In the genomic region with DNA sequence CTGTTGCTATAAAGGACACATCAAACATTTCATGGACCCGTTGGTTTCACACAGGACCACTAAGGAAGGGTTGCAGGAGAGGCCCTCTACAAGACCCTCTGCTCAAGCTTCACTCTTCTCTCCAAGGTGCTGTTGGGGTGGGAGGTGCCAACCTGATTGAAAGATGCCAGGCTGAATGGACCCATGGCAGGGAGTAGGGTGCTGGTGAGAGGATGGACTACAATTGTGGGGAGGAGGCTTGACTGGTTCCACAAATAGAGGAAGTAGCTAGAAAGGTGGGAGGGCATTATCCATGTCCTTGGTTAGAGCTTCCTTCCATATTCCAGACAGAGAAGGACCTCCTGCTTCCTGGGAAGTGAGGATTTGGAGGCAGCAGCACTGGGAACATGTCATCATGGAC, we compare ENCODE assay signal across 18 cellular contexts.
DNase-seq lines count a peak whose midpoint lies in the region; ATAC-seq and TF ChIP-seq lines count a peak whose summit lies in the region.
"Had no signal": no experiment of that assay in that cellular context is flagged by ENCODE, and none has a peak within 500 bp of the region (broad histone marks: within the 10 kb centered on the region; RNA-seq: fewer than 3 reads in every experiment).

No MANE protein-coding gene starts in this region.

- POLR2A ChIA-PET in HEK293 (lab: Yijun Ruan, JAX) = no interaction called here

- H4K8ac ChIP-seq in trophoblast cell (ENCODE audit: low read depth, low read length) = no peak overlapping the region

- H3K18ac ChIP-seq in trophoblast cell (ENCODE audit: low read length) = no peak overlapping the region

- no peak overlapping the region for H2BK12ac ChIP-seq in trophoblast cell (ENCODE audit: low read length)

- 74 to 100% methylated on average over 1 of the region's 1 CpG for WGBS in lung, 2 donors
- WGBS in trophoblast cell (ENCODE audit: extremely low coverage, insufficient coverage, insufficient read length) = no CpG with 5 or more reads among the region's 1 CpG
- 80 to 89% methylated on average over 1 of the region's 1 CpG for WGBS in heart right ventricle, 2 donors

- H3K4me3 ChIP-seq in HEK293 (ENCODE audit: low read depth, low read length) = no peak overlapping the region
- no peak overlapping the region for H3K4me3 ChIP-seq in lung
- peak overlapping the region; percentile 15 for H3K4me3 ChIP-seq in trophoblast cell (ENCODE audit: low read depth, low read length)
- no peak overlapping the region for H3K4me3 ChIP-seq in MG63
- H3K4me3 ChIP-seq in heart right ventricle = no peak overlapping the region
- H3K4me3 ChIP-seq: A549; BLaER1 treated with 17β-estradiol and CSF1 and Interleukin-3, amounts not matched to agents 10 nM and 100 nM had no signal

- H3K9ac ChIP-seq in trophoblast cell (ENCODE audit: low read length) = no peak overlapping the region
- H3K9ac ChIP-seq: BLaER1 treated with 17β-estradiol and CSF1 and Interleukin-3, amounts not matched to agents 10 nM and 100 nM had no signal

- H2BK120ac ChIP-seq in trophoblast cell (ENCODE audit: insufficient read depth, low read length, poor library complexity) = no peak overlapping the region

- no peak overlapping the region for H3K4me2 ChIP-seq in trophoblast cell (ENCODE audit: low read length)
- H3K4me2 ChIP-seq: A549; BLaER1 treated with 17β-estradiol and CSF1 and Interleukin-3, amounts not matched to agents 10 nM and 100 nM had no signal

- H3K4ac ChIP-seq in trophoblast cell (ENCODE audit: low read depth, low read length) = no peak overlapping the region

- no peak overlapping the region for H3K23ac ChIP-seq in trophoblast cell (ENCODE audit: low read length)

- H3K79me2 ChIP-seq in trophoblast cell (ENCODE audit: control insufficient read depth, insufficient read depth, low read length, poor library complexity) = no peaks in the 10 kb centered on the region

- H2BK5ac ChIP-seq in trophoblast cell (ENCODE audit: low read depth, low read length, poor library complexity) = no peak overlapping the region

- no peak overlapping the region for H2AFZ ChIP-seq in trophoblast cell (ENCODE audit: insufficient read depth, low read length, poor library complexity)

- H3K27me3 ChIP-seq in lung (ENCODE audit: control insufficient read depth, insufficient read depth) = peaks cover 3% of the 10 kb centered on the region
- H3K27me3 ChIP-seq in trophoblast cell (ENCODE audit: insufficient read depth, low read length) = no peaks in the 10 kb centered on the region
- no peaks in the 10 kb centered on the region for H3K27me3 ChIP-seq in MG63
- peaks cover 0 to 18% (median 5%) of the 10 kb centered on the region in 7 donors for H3K27me3 ChIP-seq in heart right ventricle
- H3K27me3 ChIP-seq: BLaER1 treated with 17β-estradiol and CSF1 and Interleukin-3, amounts not matched to agents 10 nM and 100 nM had no signal

- H3K36me3 ChIP-seq in HEK293 (ENCODE audit: control insufficient read depth in 2 of 2, insufficient read depth in 1 of 2, low read length in 2 of 2) (no peaks in the 10 kb centered on the region), lung (ENCODE audit: control insufficient read depth in 2 of 2, insufficient read depth in 2 of 2, low read length in 2 of 2) (no peaks in the 10 kb centered on the region), trophoblast cell (ENCODE audit: control insufficient read depth in 1 of 2, insufficient read depth in 2 of 2, low read length in 2 of 2) (no peaks in the 10 kb centered on the region), MG63 (no peaks in the 10 kb centered on the region), heart right ventricle (no peaks in the 10 kb centered on the region)
- H3K36me3 ChIP-seq: BLaER1 treated with 17β-estradiol and CSF1 and Interleukin-3, amounts not matched to agents 10 nM and 100 nM had no signal

- TF ChIP-seq CTCF in HEK293 (tag by site-specific recombination; IDR thresholded peaks at IDR 0.05) (no peak), VCaP (conservative IDR thresholded peaks at IDR 0.05) (no peak), lung (IDR thresholded peaks at IDR 0.05; ENCODE audit: control extremely low read depth, extremely low read depth) (no peak), heart right ventricle (IDR thresholded peaks at IDR 0.05) (no peak)

- H3K4me1 ChIP-seq in HEK293 (ENCODE audit: control insufficient read depth, insufficient read depth, low read length) = no peaks in the 10 kb centered on the region
- H3K4me1 ChIP-seq in lung (ENCODE audit: control insufficient read depth in 2 of 2, insufficient read depth in 2 of 2, low read length in 2 of 2) = no peaks in the 10 kb centered on the region
- H3K4me1 ChIP-seq in trophoblast cell (ENCODE audit: control insufficient read depth in 1 of 2, insufficient read depth in 2 of 2, low read length in 2 of 2) = no peaks in the 10 kb centered on the region
- no peaks in the 10 kb centered on the region for H3K4me1 ChIP-seq in heart right ventricle
- H3K4me1 ChIP-seq: A549, Caco-2 had no signal

- H3K9me3 ChIP-seq in HEK293 (ENCODE audit: control insufficient read depth, insufficient read depth, low read depth, low read length) (no peaks in the 10 kb centered on the region), lung (ENCODE audit: control insufficient read depth in 2 of 2, insufficient read depth in 1 of 2, low read length in 1 of 2) (peaks cover 0 to 6% of the 10 kb centered on the region in 2 donors), trophoblast cell (ENCODE audit: insufficient read depth, low read depth, low read length) (peaks cover 3% of the 10 kb centered on the region), MG63 (no peaks in the 10 kb centered on the region), heart right ventricle (no peaks in the 10 kb centered on the region)
- H3K9me3 ChIP-seq: A549, Caco-2 had no signal

- intact Hi-C loops in heart right ventricle (cut with DNase I) = no loop called here

- H3K79me1 ChIP-seq in trophoblast cell (ENCODE audit: low read length) = no peaks in the 10 kb centered on the region

- H3K14ac ChIP-seq in trophoblast cell (ENCODE audit: low read length) = no peak overlapping the region

- H4K12ac ChIP-seq in trophoblast cell (ENCODE audit: low read depth, low read length) = no peak overlapping the region

- CTCF ChIA-PET in HEK293 (lab: Yijun Ruan, JAX) = interaction anchor here (0.7 kb wide), 1 partner anchor 35 kb away, joined by 3 read pairs; no protein-coding TSS in a partner anchor

- H4K91ac ChIP-seq in trophoblast cell (ENCODE audit: low read depth, low read length) = no peak overlapping the region

- no peak overlapping the region for H2AK5ac ChIP-seq in trophoblast cell (ENCODE audit: low read length)

- peak; percentile 9 for DNase-seq in lung (ENCODE audit: low spot score)
- no peak for DNase-seq in trophoblast cell
- DNase-seq in MG63 = no peak
- DNase-seq in heart right ventricle = no peak
- DNase-seq: AML-193; Caco-2; Calu3; CD4-positive, alpha-beta T cell; CD8-positive, alpha-beta T cell; DMS79 treated with DMSO at 0.1 percent for 48 hours; GF-D8 had no signal

- no peak overlapping the region for H3K27ac ChIP-seq in HEK293 (ENCODE audit: extremely low read depth, low read depth, low read length)
- H3K27ac ChIP-seq in VCaP = peak overlapping the region; percentile 76
- no peak overlapping the region for H3K27ac ChIP-seq in lung (ENCODE audit: low read depth in 1 of 2, low read length in 1 of 2)
- no peak overlapping the region for H3K27ac ChIP-seq in trophoblast cell (ENCODE audit: low read depth, low read length)
- H3K27ac ChIP-seq in heart right ventricle = no peak overlapping the region
- H3K27ac ChIP-seq: 22Rv1; A549; BLaER1 treated with 17β-estradiol and CSF1 and Interleukin-3, amounts not matched to agents 10 nM and 100 nM; C4-2B had no signal

- ATAC-seq in lung (ENCODE audit: insufficient read depth, low FRiP score) (no peak), HG02610 (IDR thresholded peaks at IDR 0.05; ENCODE audit: unreplicated experiment) (no peak), heart right ventricle (no peak)
- ATAC-seq: A549; CD8-positive, alpha-beta T cell had no signal

TF ChIP-seq in HEK293, 187 proteins besides CTCF, POLR2A, EP300 and RAD21:
- TF ChIP-seq, protein P1, sequence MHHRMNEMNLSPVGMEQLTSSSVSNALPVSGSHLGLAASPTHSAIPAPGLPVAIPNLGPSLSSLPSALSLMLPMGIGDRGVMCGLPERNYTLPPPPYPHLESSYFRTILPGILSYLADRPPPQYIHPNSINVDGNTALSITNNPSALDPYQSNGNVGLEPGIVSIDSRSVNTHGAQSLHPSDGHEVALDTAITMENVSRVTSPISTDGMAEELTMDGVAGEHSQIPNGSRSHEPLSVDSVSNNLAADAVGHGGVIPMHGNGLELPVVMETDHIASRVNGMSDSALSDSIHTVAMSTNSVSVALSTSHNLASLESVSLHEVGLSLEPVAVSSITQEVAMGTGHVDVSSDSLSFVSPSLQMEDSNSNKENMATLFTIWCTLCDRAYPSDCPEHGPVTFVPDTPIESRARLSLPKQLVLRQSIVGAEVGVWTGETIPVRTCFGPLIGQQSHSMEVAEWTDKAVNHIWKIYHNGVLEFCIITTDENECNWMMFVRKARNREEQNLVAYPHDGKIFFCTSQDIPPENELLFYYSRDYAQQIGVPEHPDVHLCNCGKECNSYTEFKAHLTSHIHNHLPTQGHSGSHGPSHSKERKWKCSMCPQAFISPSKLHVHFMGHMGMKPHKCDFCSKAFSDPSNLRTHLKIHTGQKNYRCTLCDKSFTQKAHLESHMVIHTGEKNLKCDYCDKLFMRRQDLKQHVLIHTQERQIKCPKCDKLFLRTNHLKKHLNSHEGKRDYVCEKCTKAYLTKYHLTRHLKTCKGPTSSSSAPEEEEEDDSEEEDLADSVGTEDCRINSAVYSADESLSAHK (tag by site-specific recombination; IDR thresholded peaks at IDR 0.05) = no peak
- TF ChIP-seq SCRT2 (tag by site-specific recombination; IDR thresholded peaks at IDR 0.05) = peak; percentile 51; the same call in 1 of the 2 replicates
TF ChIP-seq in HEK293: peak in this region for 1.
